In genomic region chrX:80432441-80432840, GRCh38 we compare ENCODE assay signal across 32 cellular contexts. TPM values are rescaled to one million over a fixed set of nuclear protein-coding genes. Genes with fewer than 3 reads are reported as not detected.
"Had no signal": no experiment of that assay in that cellular context is flagged by ENCODE, and none has a peak within 500 bp of the region (broad histone marks: within the 10 kb centered on the region; RNA-seq: fewer than 3 reads in every experiment).

No MANE protein-coding gene starts in this region.

- H3K9me3 ChIP-seq: esophagus muscularis mucosa, lower lobe of right lung, ovary, tibial nerve had no signal

- DNase-seq: dermis blood vessel endothelial cell; effector memory CD4-positive, alpha-beta T cell; head of caudate nucleus; left ventricle myocardium superior; lower lobe of right lung; natural killer cell; occipital lobe; ovary; posterior cingulate gyrus; retina; stimulated activated CD4-positive, alpha-beta T cell treated with anti-CD3 and anti-CD28 coated beads, Interleukin-2, amount 100 ng/mL, for 24 hours; stimulated activated CD4-positive, alpha-beta T cell treated with anti-CD3 and anti-CD28 coated beads, Interleukin-4, amount 100 ng/mL, for 24 hours; stimulated activated naive CD4-positive, alpha-beta T cell treated with Interleukin-2 at 50 U/mL for 16 hours; stomach; upper lobe of left lung had no signal

- H3K27me3 ChIP-seq: esophagus muscularis mucosa, ovary, tibial nerve, upper lobe of left lung had no signal

- H3K27ac ChIP-seq: esophagus muscularis mucosa, lower lobe of right lung, ovary, stomach, upper lobe of left lung had no signal

- H3K36me3 ChIP-seq: esophagus muscularis mucosa, lower lobe of right lung, ovary, stomach, tibial nerve, upper lobe of left lung had no signal

- H3K4me1 ChIP-seq: esophagus muscularis mucosa, lower lobe of right lung, stomach, upper lobe of left lung had no signal

- H3K4me3 ChIP-seq: coronary artery, esophagus muscularis mucosa, lower lobe of right lung, ovary, stomach, tibial nerve, upper lobe of left lung had no signal

- ATAC-seq: lower lobe of right lung; natural killer cell; stimulated activated effector memory CD8-positive, alpha-beta T cell treated with anti-CD3 and anti-CD28 coated beads, Interleukin-12 subunit alpha, Interleukin-12 subunit beta, amount 100 ng/mL, for 72 hours had no signal

RNA-seq across cellular contexts. Expression of gene TENT5D, which starts 12.2 kb away (rescaled TPM):
- total RNA-seq: dermis blood vessel endothelial cell, endothelial cell of umbilical vein, epithelial cell of proximal tubule, esophagus muscularis mucosa, frontal cortex, glomerular endothelial cell, left ventricle myocardium superior, lower lobe of right lung, mononuclear cell, natural killer cell, occipital lobe, pulmonary artery endothelial cell, sciatic nerve, skeletal muscle tissue, stomach, subcutaneous adipose tissue, temporal lobe, tibial nerve, upper lobe of left lung had no signal
- polyA plus RNA-seq: endothelial cell of umbilical vein, fibroblast of lung, keratinocyte, neural cell, ovary, stomach had no signal
